Comparison of ENCODE assay signal across 8 cellular contexts in genomic region chr17:79923974-79924638, GRCh38.
DNase-seq lines count a peak whose midpoint lies in the region; ATAC-seq lines count a peak whose summit lies in the region.

No MANE protein-coding gene starts in this region.

- H3K9me3 Mint-ChIP-seq in activated naive CD8-positive, alpha-beta T cell treated with anti-CD3 and anti-CD28 coated beads for 36 hours = no peaks in the 10 kb centered on the region

- no peak for ATAC-seq in GM18870 (IDR thresholded peaks at IDR 0.05; ENCODE audit: unreplicated experiment)

- H3K36me3 Mint-ChIP-seq in activated naive CD8-positive, alpha-beta T cell treated with anti-CD3 and anti-CD28 coated beads for 36 hours = no peaks in the 10 kb centered on the region

- no peak overlapping the region for H3K27ac Mint-ChIP-seq in activated naive CD8-positive, alpha-beta T cell treated with anti-CD3 and anti-CD28 coated beads for 36 hours

- H3K4me1 Mint-ChIP-seq in activated naive CD8-positive, alpha-beta T cell treated with anti-CD3 and anti-CD28 coated beads for 36 hours = no peaks in the 10 kb centered on the region

- H3K27me3 Mint-ChIP-seq in activated naive CD8-positive, alpha-beta T cell treated with anti-CD3 and anti-CD28 coated beads for 36 hours = peaks cover 24% of the 10 kb centered on the region

- H3K4me3 Mint-ChIP-seq in activated naive CD8-positive, alpha-beta T cell treated with anti-CD3 and anti-CD28 coated beads for 36 hours = no peak overlapping the region

- DNase-seq in NCI-H82 (lab: John Stamatoyannopoulos, UW) (peak; percentile 60), NCI-H82 treated with DMSO at 0.1 percent for 48 hours (lab: John Stamatoyannopoulos, UW; ENCODE audit: unreplicated experiment) (no peak), NCI-H345 treated with DMSO at 0.1 percent for 48 hours (lab: John Stamatoyannopoulos, UW; ENCODE audit: unreplicated experiment) (peak; percentile 20), lung microvascular endothelial cell (ENCODE audit: low read depth in 2 of 2) (peak; percentile 41 to 46), NCI-H1092 (lab: John Stamatoyannopoulos, UW) (no peak), GM19240 (ENCODE audit: insufficient read length, low spot score) (no peak)
- peak; percentile 58 for DNase-seq in activated naive CD8-positive, alpha-beta T cell treated with anti-CD3 and anti-CD28 coated beads for 36 hours

Comparison
In these comparisons a context has a peak if more than half of its experiments do, and no peak if none do; other contexts are left out.
1. DNase-seq: peak in NCI-H82 (single experiment), NCI-H345 treated with DMSO at 0.1 percent for 48 hours (single experiment), activated naive CD8-positive, alpha-beta T cell treated with anti-CD3 and anti-CD28 coated beads for 36 hours (single experiment) and lung microvascular endothelial cell (2 of 2); none in NCI-H82 treated with DMSO at 0.1 percent for 48 hours (single experiment), NCI-H1092 (single experiment) and GM19240 (single experiment).